1 cellular context compared by ENCODE assay signal in the genomic region with DNA sequence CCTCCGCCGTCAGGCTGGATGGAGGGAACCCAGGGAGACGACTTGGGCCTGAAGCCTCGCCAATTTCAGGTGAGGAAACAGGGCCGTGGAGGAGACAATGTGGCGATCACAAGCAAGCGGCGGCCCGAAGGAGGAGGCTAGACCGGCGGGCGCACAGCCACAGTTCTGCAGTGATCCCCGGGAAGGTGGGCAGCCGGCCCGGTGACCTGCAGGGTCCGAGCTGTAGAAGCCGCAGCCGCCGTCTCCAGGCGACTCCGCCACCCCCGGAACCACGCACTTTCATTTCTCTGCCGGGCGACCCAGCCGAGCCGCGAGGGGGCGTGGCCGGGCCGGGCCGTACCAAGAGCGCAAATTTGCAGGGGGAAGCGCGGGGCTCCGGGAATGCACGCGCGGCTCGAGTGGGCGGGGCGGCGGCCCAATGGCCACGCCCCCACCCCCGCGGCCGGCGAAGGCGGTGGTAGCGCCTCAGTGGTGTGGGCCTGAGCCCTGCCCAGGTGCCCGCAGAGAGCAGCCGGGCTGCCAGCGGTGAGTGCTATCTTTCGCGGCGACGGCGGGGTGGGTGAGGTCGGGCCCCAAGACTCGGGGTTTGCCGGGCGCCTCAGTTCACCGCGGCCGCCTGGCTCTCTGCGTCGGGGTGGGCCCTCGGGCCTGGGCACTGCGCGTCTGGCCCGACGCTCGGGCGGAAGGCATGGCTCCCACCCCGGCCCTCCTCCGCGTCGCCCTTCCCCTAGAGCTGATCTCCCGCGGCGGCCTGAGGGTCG.
A peak's percentile ranks its signal among the peaks of the same experiment; 100 is the strongest.
TF ChIP-seq lines count a peak whose summit lies in the region.

POR (plus strand) TSS at position 501 of the 761 bp plus-strand sequence. CDS start 38,847 bp downstream, outside the sequence.

TF ChIP-seq in HepG2, 621 proteins besides CTCF, POLR2A, EP300 and RAD21 (continued from another document and continues in another):
- TF ChIP-seq ADNP (CRISPR knock-in tag; IDR thresholded peaks at IDR 0.05) (peak; percentile 15; the same call in 1 of the 2 replicates), ZKSCAN1 (IDR thresholded peaks at IDR 0.05; ENCODE audit: low read length) (no peak), NR2F6 (IDR thresholded peaks at IDR 0.05) (no peak), NR2F6 (CRISPR knock-in tag; IDR thresholded peaks at IDR 0.05) (peak; percentile 16; the same call in 1 of the 2 replicates), SP4 (CRISPR knock-in tag; IDR thresholded peaks at IDR 0.05) (peak; percentile 100), CHD4 (IDR thresholded peaks at IDR 0.05; ENCODE audit: borderline replicate concordance, low read length) (no peak), KLF16 (CRISPR knock-in tag; IDR thresholded peaks at IDR 0.05) (peak in 1 of 2 experiments; percentile 94; a peak in 3 of 4 replicates), FOSL2 (CRISPR knock-in tag; IDR thresholded peaks at IDR 0.05) (peak; percentile 30; the same call in 1 of the 2 replicates), ZNF563 (CRISPR knock-in tag; IDR thresholded peaks at IDR 0.05) (peak; percentile 84), HNRNPUL1 (IDR thresholded peaks at IDR 0.05; ENCODE audit: low read depth, low read length) (peak; percentile 80; the same call in 1 of the 2 replicates), SNAPC5 (CRISPR knock-in tag; IDR thresholded peaks at IDR 0.05; ENCODE audit: borderline replicate concordance) (peak; percentile 81; the same call in 1 of the 2 replicates), ZBED4 (CRISPR knock-in tag; IDR thresholded peaks at IDR 0.05; ENCODE audit: borderline replicate concordance) (peak; percentile 100), MEIS1 (CRISPR knock-in tag; IDR thresholded peaks at IDR 0.05; ENCODE audit: borderline replicate concordance) (no peak), NCOA2 (CRISPR knock-in tag; IDR thresholded peaks at IDR 0.05) (peak; percentile 57), BATF2 (CRISPR knock-in tag; IDR thresholded peaks at IDR 0.05) (no peak), ZNF652 (CRISPR knock-in tag; IDR thresholded peaks at IDR 0.05; ENCODE audit: borderline replicate concordance, low read depth) (no peak), ZNF362 (CRISPR knock-in tag; IDR thresholded peaks at IDR 0.05; ENCODE audit: borderline replicate concordance) (no peak; the same call in 1 of the 2 replicates), GABPA (IDR thresholded peaks at IDR 0.05; ENCODE audit: low read depth, low read length) (no peak), GABPA (CRISPR knock-in tag; IDR thresholded peaks at IDR 0.05; ENCODE audit: low read depth) (peak; percentile 21; the same call in 1 of the 2 replicates), ZNF841 (CRISPR knock-in tag; IDR thresholded peaks at IDR 0.05; ENCODE audit: borderline replicate concordance) (no peak), NFIC (IDR thresholded peaks at IDR 0.05; ENCODE audit: low read length) (0 out of 2 replicates have a peak, but pooled peaks have one; percentile 66), ZNF432 (CRISPR knock-in tag; IDR thresholded peaks at IDR 0.05; ENCODE audit: borderline replicate concordance) (no peak), JUNB (CRISPR knock-in tag; IDR thresholded peaks at IDR 0.05; ENCODE audit: borderline replicate concordance) (no peak), ARNTL (CRISPR knock-in tag; IDR thresholded peaks at IDR 0.05) (no peak), MLLT10 (CRISPR knock-in tag; IDR thresholded peaks at IDR 0.05) (no peak), ZNF431 (CRISPR knock-in tag; IDR thresholded peaks at IDR 0.05; ENCODE audit: borderline replicate concordance, low read depth) (peak; percentile 87), ZNF737 (CRISPR knock-in tag; IDR thresholded peaks at IDR 0.05; ENCODE audit: borderline replicate concordance) (no peak; the same call in 1 of the 2 replicates), ZNF552 (CRISPR knock-in tag; IDR thresholded peaks at IDR 0.05; ENCODE audit: borderline replicate concordance) (no peak), ZNF672 (CRISPR knock-in tag; IDR thresholded peaks at IDR 0.05) (no peak), ZSCAN5A (CRISPR knock-in tag; IDR thresholded peaks at IDR 0.05; ENCODE audit: borderline replicate concordance) (peak; percentile 77; the same call in 1 of the 2 replicates), ZNF615 (CRISPR knock-in tag; IDR thresholded peaks at IDR 0.05; ENCODE audit: borderline replicate concordance) (peak; percentile 80; the same call in 1 of the 2 replicates), TP53 (CRISPR knock-in tag; conservative IDR thresholded peaks at IDR 0.05) (peak; percentile 55; the same call in 1 of the 2 replicates), FOXA1 (IDR thresholded peaks at IDR 0.05) (no peak), FOXA1 (CRISPR knock-in tag; IDR thresholded peaks at IDR 0.05) (no peak; the same call in 1 of the 2 replicates), ZNF543 (CRISPR knock-in tag; IDR thresholded peaks at IDR 0.05) (no peak; the same call in none of the 2 replicates), ZNF280B (CRISPR knock-in tag; IDR thresholded peaks at IDR 0.05; ENCODE audit: borderline replicate concordance) (0 out of 2 replicates have a peak, but pooled peaks have one; percentile 31), ZBTB7B (CRISPR knock-in tag; IDR thresholded peaks at IDR 0.05) (no peak), ETV5 (CRISPR knock-in tag; IDR thresholded peaks at IDR 0.05; ENCODE audit: borderline replicate concordance) (peak; percentile 66), GZF1 (CRISPR knock-in tag; IDR thresholded peaks at IDR 0.05) (no peak), ZNF570 (CRISPR knock-in tag; IDR thresholded peaks at IDR 0.05; ENCODE audit: borderline replicate concordance) (no peak), ZNF768 (CRISPR knock-in tag; IDR thresholded peaks at IDR 0.05) (peak; percentile 83), ZNF17 (CRISPR knock-in tag; IDR thresholded peaks at IDR 0.05) (0 out of 2 replicates have a peak, but pooled peaks have one; percentile 45), ZNF264 (CRISPR knock-in tag; IDR thresholded peaks at IDR 0.05) (no peak), ZNF143 (CRISPR knock-in tag; IDR thresholded peaks at IDR 0.05) (no peak), PHF21A (CRISPR knock-in tag; IDR thresholded peaks at IDR 0.05) (peak; percentile 71)
- TF ChIP-seq, protein P1, sequence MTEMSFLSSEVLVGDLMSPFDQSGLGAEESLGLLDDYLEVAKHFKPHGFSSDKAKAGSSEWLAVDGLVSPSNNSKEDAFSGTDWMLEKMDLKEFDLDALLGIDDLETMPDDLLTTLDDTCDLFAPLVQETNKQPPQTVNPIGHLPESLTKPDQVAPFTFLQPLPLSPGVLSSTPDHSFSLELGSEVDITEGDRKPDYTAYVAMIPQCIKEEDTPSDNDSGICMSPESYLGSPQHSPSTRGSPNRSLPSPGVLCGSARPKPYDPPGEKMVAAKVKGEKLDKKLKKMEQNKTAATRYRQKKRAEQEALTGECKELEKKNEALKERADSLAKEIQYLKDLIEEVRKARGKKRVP (CRISPR knock-in tag; IDR thresholded peaks at IDR 0.05), result peak in 1 of 2 experiments; percentile 2; a peak in 1 of 4 replicates
- TF ChIP-seq, protein P2, sequence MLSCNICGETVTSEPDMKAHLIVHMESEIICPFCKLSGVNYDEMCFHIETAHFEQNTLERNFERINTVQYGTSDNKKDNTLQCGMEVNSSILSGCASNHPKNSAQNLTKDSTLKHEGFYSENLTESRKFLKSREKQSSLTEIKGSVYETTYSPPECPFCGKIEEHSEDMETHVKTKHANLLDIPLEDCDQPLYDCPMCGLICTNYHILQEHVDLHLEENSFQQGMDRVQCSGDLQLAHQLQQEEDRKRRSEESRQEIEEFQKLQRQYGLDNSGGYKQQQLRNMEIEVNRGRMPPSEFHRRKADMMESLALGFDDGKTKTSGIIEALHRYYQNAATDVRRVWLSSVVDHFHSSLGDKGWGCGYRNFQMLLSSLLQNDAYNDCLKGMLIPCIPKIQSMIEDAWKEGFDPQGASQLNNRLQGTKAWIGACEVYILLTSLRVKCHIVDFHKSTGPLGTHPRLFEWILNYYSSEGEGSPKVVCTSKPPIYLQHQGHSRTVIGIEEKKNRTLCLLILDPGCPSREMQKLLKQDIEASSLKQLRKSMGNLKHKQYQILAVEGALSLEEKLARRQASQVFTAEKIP (CRISPR knock-in tag; IDR thresholded peaks at IDR 0.05; ENCODE audit: borderline replicate concordance), result no peak
- TF ChIP-seq, protein P3, sequence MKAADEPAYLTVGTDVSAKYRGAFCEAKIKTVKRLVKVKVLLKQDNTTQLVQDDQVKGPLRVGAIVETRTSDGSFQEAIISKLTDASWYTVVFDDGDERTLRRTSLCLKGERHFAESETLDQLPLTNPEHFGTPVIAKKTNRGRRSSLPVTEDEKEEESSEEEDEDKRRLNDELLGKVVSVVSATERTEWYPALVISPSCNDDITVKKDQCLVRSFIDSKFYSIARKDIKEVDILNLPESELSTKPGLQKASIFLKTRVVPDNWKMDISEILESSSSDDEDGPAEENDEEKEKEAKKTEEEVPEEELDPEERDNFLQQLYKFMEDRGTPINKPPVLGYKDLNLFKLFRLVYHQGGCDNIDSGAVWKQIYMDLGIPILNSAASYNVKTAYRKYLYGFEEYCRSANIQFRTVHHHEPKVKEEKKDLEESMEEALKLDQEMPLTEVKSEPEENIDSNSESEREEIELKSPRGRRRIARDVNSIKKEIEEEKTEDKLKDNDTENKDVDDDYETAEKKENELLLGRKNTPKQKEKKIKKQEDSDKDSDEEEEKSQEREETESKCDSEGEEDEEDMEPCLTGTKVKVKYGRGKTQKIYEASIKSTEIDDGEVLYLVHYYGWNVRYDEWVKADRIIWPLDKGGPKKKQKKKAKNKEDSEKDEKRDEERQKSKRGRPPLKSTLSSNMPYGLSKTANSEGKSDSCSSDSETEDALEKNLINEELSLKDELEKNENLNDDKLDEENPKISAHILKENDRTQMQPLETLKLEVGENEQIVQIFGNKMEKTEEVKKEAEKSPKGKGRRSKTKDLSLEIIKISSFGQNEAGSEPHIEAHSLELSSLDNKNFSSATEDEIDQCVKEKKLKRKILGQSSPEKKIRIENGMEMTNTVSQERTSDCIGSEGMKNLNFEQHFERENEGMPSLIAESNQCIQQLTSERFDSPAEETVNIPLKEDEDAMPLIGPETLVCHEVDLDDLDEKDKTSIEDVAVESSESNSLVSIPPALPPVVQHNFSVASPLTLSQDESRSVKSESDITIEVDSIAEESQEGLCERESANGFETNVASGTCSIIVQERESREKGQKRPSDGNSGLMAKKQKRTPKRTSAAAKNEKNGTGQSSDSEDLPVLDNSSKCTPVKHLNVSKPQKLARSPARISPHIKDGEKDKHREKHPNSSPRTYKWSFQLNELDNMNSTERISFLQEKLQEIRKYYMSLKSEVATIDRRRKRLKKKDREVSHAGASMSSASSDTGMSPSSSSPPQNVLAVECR (CRISPR knock-in tag; IDR thresholded peaks at IDR 0.05; ENCODE audit: borderline replicate concordance), result peak; percentile 94; the same call in 1 of the 2 replicates
